1 cellular context compared by ENCODE assay signal in genomic region chr6:10395171-10395945, GRCh38.
A peak's percentile ranks its signal among the peaks of the same experiment; 100 is the strongest.
TF ChIP-seq lines count a peak whose summit lies in the region.

No MANE protein-coding gene starts in this region.

TF ChIP-seq in H1, 55 proteins besides CTCF, POLR2A, EP300 and RAD21:
- TF ChIP-seq FOSL1 (IDR thresholded peaks at IDR 0.05; ENCODE audit: insufficient read depth, low read depth, low read length) (no peak), SUZ12 (IDR thresholded peaks at IDR 0.05; ENCODE audit: low read length) (peak; percentile 75), CREB1 (IDR thresholded peaks at IDR 0.05) (no peak), EZH2 (IDR thresholded peaks at IDR 0.05; ENCODE audit: low read depth, low read length, severe bottlenecking) (peak; percentile 76), TCF12 (IDR thresholded peaks at IDR 0.05; ENCODE audit: low read depth, low read length) (no peak), POU5F1 (IDR thresholded peaks at IDR 0.05; ENCODE audit: low read depth, low read length) (no peak), SP1 (IDR thresholded peaks at IDR 0.05; ENCODE audit: low read depth, low read length) (peak; percentile 19; the same call in 1 of the 2 replicates), RNF2 (IDR thresholded peaks at IDR 0.05; ENCODE audit: borderline replicate concordance, low read depth, low read length, missing control alignments, poor library complexity, severe bottlenecking) (peak; percentile 62), JUND (IDR thresholded peaks at IDR 0.05; ENCODE audit: low read length) (no peak), TEAD4 (IDR thresholded peaks at IDR 0.05; ENCODE audit: low read depth, low read length) (no peak), MAFK (IDR thresholded peaks at IDR 0.05; ENCODE audit: low read depth, low read length) (no peak), CBX8 (IDR thresholded peaks at IDR 0.05; ENCODE audit: borderline replicate concordance, low read depth, low read length) (0 out of 2 replicates have a peak, but pooled peaks have one; percentile 56), GABPA (IDR thresholded peaks at IDR 0.05; ENCODE audit: borderline replicate concordance, insufficient read depth, low read length) (no peak), ATF3 (IDR thresholded peaks at IDR 0.05; ENCODE audit: insufficient read depth, low read depth, low read length) (no peak)
